In the genomic region with DNA sequence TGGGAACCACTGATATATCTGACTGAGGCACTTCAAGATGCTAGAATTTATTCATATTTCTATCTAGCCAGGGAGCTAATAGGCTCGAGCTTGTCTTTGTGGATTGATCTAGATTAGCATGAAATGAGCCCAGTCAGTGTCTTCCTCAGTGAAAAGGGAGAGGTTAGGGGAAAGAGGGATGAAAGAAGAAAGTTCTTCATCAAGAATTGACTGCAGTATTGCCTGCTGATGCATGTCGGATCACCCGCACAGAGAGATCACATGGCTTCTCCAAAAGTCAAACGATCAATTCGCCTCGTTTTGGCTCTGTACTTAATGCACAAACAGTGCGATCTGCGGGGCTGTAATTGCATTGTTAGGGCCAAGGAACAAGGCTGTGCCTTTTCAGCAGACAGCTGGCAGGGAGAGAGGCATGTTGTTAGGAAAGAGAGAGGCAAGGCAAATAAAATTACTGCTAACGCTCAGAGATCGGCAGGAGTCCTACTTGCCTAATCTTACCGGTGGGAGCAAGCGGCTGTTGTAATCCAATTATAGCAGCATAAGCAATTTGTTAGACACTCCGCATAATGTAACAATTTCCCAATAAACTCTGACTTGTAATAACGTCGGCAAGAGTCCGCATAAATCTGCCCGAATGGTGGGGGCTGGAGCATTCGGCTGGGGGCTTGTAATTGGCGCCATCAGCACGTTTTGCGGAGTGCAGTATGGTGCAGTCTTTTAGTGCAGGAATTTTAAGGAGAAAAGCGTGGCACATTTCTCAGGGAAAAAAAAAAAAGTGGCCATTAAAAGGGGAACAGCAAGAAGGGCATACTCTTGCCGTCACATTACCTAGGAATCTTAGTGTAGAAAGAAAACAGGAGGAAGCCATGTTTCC, we compare ENCODE assay signal across 1 cellular context.
A peak's percentile ranks its signal among the peaks of the same experiment; 100 is the strongest.
TF ChIP-seq lines count a peak whose summit lies in the region.

No MANE protein-coding gene starts in this region.

TF ChIP-seq in HEK293, 187 proteins besides CTCF, POLR2A, EP300 and RAD21 (continued from another document and continues in another):
- TF ChIP-seq PRDM10 (tag by site-specific recombination; IDR thresholded peaks at IDR 0.05): peak; percentile 61; the same call in 1 of the 2 replicates
- peak; percentile 58; the same call in 1 of the 2 replicates for TF ChIP-seq ZNF76 (tag by site-specific recombination; IDR thresholded peaks at IDR 0.05; ENCODE audit: borderline replicate concordance, low read depth)
- TF ChIP-seq, protein P1, sequence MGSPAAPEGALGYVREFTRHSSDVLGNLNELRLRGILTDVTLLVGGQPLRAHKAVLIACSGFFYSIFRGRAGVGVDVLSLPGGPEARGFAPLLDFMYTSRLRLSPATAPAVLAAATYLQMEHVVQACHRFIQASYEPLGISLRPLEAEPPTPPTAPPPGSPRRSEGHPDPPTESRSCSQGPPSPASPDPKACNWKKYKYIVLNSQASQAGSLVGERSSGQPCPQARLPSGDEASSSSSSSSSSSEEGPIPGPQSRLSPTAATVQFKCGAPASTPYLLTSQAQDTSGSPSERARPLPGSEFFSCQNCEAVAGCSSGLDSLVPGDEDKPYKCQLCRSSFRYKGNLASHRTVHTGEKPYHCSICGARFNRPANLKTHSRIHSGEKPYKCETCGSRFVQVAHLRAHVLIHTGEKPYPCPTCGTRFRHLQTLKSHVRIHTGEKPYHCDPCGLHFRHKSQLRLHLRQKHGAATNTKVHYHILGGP (tag by site-specific recombination; IDR thresholded peaks at IDR 0.05): no peak
- TF ChIP-seq KLF8 (tag by site-specific recombination; IDR thresholded peaks at IDR 0.05): no peak
- TF ChIP-seq ZNF280C (tag by site-specific recombination; IDR thresholded peaks at IDR 0.05): no peak
- TF ChIP-seq ZNF596 (tag by site-specific recombination; IDR thresholded peaks at IDR 0.05): peak; percentile 95
- no peak for TF ChIP-seq SETDB1 (IDR thresholded peaks at IDR 0.05; ENCODE audit: insufficient read length, low read length)
- no peak for TF ChIP-seq ZFP41 (tag by site-specific recombination; IDR thresholded peaks at IDR 0.05; ENCODE audit: borderline replicate concordance)
- TF ChIP-seq ZNF114 (tag by site-specific recombination; IDR thresholded peaks at IDR 0.05): no peak
- peak; percentile 87 for TF ChIP-seq PRDM1 (tag by site-specific recombination; IDR thresholded peaks at IDR 0.05)
- TF ChIP-seq TSHZ1 (tag by site-specific recombination; IDR thresholded peaks at IDR 0.05; ENCODE audit: borderline replicate concordance): 0 out of 2 replicates have a peak, but pooled peaks have one; percentile 15
- no peak for TF ChIP-seq ZNF23 (tag by site-specific recombination; IDR thresholded peaks at IDR 0.05; ENCODE audit: borderline replicate concordance)
- TF ChIP-seq, protein P2, sequence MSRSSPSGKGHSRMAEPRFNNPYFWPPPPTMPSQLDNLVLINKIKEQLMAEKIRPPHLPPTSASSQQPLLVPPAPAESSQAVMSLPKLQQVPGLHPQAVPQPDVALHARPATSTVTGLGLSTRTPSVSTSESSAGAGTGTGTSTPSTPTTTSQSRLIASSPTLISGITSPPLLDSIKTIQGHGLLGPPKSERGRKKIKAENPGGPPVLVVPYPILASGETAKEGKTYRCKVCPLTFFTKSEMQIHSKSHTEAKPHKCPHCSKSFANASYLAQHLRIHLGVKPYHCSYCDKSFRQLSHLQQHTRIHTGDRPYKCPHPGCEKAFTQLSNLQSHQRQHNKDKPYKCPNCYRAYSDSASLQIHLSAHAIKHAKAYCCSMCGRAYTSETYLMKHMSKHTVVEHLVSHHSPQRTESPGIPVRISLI (tag by site-specific recombination; IDR thresholded peaks at IDR 0.05): no peak
- TF ChIP-seq ZNF843 (tag by site-specific recombination; IDR thresholded peaks at IDR 0.05): peak; percentile 96
- no peak for TF ChIP-seq ZNF707 (tag by site-specific recombination; IDR thresholded peaks at IDR 0.05)
- no peak for TF ChIP-seq ZNF311 (tag by site-specific recombination; IDR thresholded peaks at IDR 0.05; ENCODE audit: borderline replicate concordance)
- TF ChIP-seq ZNF658 (tag by site-specific recombination; IDR thresholded peaks at IDR 0.05): no peak
- no peak for TF ChIP-seq ZNF133 (tag by site-specific recombination; IDR thresholded peaks at IDR 0.05)
- no peak for TF ChIP-seq ZNF513 (tag by site-specific recombination; IDR thresholded peaks at IDR 0.05)
- no peak for TF ChIP-seq ZNF416 (tag by site-specific recombination; IDR thresholded peaks at IDR 0.05)
- no peak for TF ChIP-seq KLF9 (tag by site-specific recombination; IDR thresholded peaks at IDR 0.05; ENCODE audit: low read depth)
- no peak for TF ChIP-seq RBAK (tag by site-specific recombination; IDR thresholded peaks at IDR 0.05)
- TF ChIP-seq ZNF184 (tag by site-specific recombination; IDR thresholded peaks at IDR 0.05): no peak
- TF ChIP-seq ZNF132 (tag by site-specific recombination; IDR thresholded peaks at IDR 0.05; ENCODE audit: borderline replicate concordance): no peak
- peak; percentile 83 for TF ChIP-seq MZF1 (tag by site-specific recombination; IDR thresholded peaks at IDR 0.05; ENCODE audit: borderline replicate concordance)
- TF ChIP-seq ZNF37A (tag by site-specific recombination; IDR thresholded peaks at IDR 0.05): no peak
- no peak for TF ChIP-seq ZNF623 (tag by site-specific recombination; IDR thresholded peaks at IDR 0.05)
- TF ChIP-seq ZSCAN16 (tag by site-specific recombination; IDR thresholded peaks at IDR 0.05): peak; percentile 62; the same call in 1 of the 2 replicates
- TF ChIP-seq ZNF792 (tag by site-specific recombination; IDR thresholded peaks at IDR 0.05): no peak
- no peak for TF ChIP-seq ZNF785 (tag by site-specific recombination; IDR thresholded peaks at IDR 0.05)
- no peak for TF ChIP-seq ZNF558 (tag by site-specific recombination; IDR thresholded peaks at IDR 0.05)
- TF ChIP-seq AEBP2 (tag by site-specific recombination; IDR thresholded peaks at IDR 0.05; ENCODE audit: borderline replicate concordance): no peak
- TF ChIP-seq ZBTB48 (tag by site-specific recombination; IDR thresholded peaks at IDR 0.05): no peak
- peak; percentile 93 for TF ChIP-seq GLI2 (tag by site-specific recombination; IDR thresholded peaks at IDR 0.05; ENCODE audit: borderline replicate concordance, low read depth)
- peak; percentile 85 for TF ChIP-seq ZIC2 (tag by site-specific recombination; IDR thresholded peaks at IDR 0.05)
- TF ChIP-seq REPIN1 (tag by site-specific recombination; IDR thresholded peaks at IDR 0.05; ENCODE audit: low read depth): no peak
- no peak for TF ChIP-seq ZNF555 (tag by site-specific recombination; conservative IDR thresholded peaks at IDR 0.05)
- TF ChIP-seq KLF17 (tag by site-specific recombination; IDR thresholded peaks at IDR 0.05): no peak
- TF ChIP-seq IKZF3 (tag by site-specific recombination; IDR thresholded peaks at IDR 0.05): peak; percentile 91
- TF ChIP-seq GLI4 (tag by site-specific recombination; IDR thresholded peaks at IDR 0.05): no peak
- TF ChIP-seq SP2 (tag by site-specific recombination; IDR thresholded peaks at IDR 0.05): no peak
- peak; percentile 89 for TF ChIP-seq BCL11B (tag by site-specific recombination; IDR thresholded peaks at IDR 0.05; ENCODE audit: low read depth)
- peak; percentile 9; the same call in 1 of the 2 replicates for TF ChIP-seq ZFHX2 (tag by site-specific recombination; conservative IDR thresholded peaks at IDR 0.05)
- TF ChIP-seq ZNF239 (tag by site-specific recombination; IDR thresholded peaks at IDR 0.05): no peak
- TF ChIP-seq ZNF366 (tag by site-specific recombination; conservative IDR thresholded peaks at IDR 0.05): peak; percentile 91
- no peak; the same call in none of the 2 replicates for TF ChIP-seq ZSCAN30 (tag by site-specific recombination; IDR thresholded peaks at IDR 0.05)
- TF ChIP-seq SP3 (tag by site-specific recombination; IDR thresholded peaks at IDR 0.05): no peak
- TF ChIP-seq ZNF600 (tag by site-specific recombination; IDR thresholded peaks at IDR 0.05): peak; percentile 90
